Comparison of ENCODE assay signal across 12 cellular contexts in the genomic region with DNA sequence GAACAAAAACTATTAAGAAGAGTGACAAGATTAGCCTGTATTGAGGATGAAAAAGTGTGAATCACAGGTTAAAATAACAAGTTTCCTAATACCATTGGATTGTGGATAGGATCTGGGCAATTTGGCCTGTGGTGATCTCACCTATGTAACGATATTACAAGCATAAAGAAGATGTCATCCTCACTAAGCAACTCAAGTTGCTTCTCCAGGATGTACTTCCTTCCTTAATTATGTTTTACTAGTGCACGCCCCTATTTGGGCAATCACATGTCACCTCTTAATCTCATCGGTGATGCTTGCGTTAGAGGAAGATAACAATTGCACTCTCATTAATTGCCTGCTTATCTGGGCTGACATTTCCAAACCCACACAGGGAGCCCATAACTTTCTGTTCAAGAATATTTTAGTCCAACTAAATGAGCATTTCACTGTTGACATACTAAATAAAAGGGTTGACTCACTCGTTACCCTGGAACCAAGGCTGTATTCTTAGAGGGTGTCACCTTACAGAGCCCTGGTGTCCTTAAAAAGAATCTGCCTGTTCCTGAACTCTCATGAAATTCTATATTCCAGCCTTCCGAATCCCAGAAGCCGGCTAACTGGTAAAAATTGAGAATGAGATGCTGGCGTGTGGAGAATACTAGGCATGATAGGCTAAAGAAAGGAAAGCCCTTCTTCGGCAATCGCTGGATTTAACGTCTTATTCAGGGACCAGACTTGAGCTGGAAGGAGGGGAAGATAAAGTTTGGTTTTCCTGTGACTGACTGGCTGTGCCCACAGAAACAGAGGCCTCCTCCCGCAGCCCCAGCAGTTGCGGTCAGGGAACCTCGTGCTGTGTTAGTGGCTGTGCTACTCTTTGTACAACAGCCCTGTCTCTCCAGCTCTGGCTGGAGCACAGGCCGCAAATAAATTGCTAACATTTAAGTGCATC.
DNase-seq lines count a peak whose midpoint lies in the region; ATAC-seq and TF ChIP-seq lines count a peak whose summit lies in the region.
"Had no signal": no experiment of that assay in that cellular context is flagged by ENCODE, and none has a peak within 500 bp of the region (broad histone marks: within the 10 kb centered on the region; RNA-seq: fewer than 3 reads in every experiment).

No MANE protein-coding gene starts in this region.

- ATAC-seq in GM19351 (IDR thresholded peaks at IDR 0.05; ENCODE audit: unreplicated experiment), result no peak

- H3K27ac Mint-ChIP-seq in progenitor cell of endocrine pancreas, result peak overlapping the region; percentile 89
- H3K27ac Mint-ChIP-seq: activated T-helper 2 cell treated with anti-CD3 and anti-CD28 coated beads, Interferon-gamma antibody, Interleukin-2, Interleukin-4, amounts not matched to agents 10 μg/mL and 5 μg/mL and 100 μg/mL, durations not matched to agents 14 hours and 24 hours and 36 hours; stimulated activated naive CD8-positive, alpha-beta T cell treated with anti-CD3 and anti-CD28 coated beads, Interleukin-15, Interleukin-2, amounts not matched to agents 100 ng/mL and 50 ng/mL, for 24 hours had no signal

- no peaks in the 10 kb centered on the region for H3K36me3 Mint-ChIP-seq in progenitor cell of endocrine pancreas (ENCODE audit: insufficient read depth)

- H3K4me3 Mint-ChIP-seq in progenitor cell of endocrine pancreas (ENCODE audit: low read depth), result no peak overlapping the region
- H3K4me3 Mint-ChIP-seq: stimulated activated naive CD8-positive, alpha-beta T cell treated with anti-CD3 and anti-CD28 coated beads, Interleukin-15, Interleukin-2, amounts not matched to agents 100 ng/mL and 50 ng/mL, for 24 hours had no signal

- DNase-seq in ELR (ENCODE audit: low read depth), result peak; percentile 67
- DNase-seq in NCI-H748 treated with DMSO at 0.1 percent for 48 hours (lab: John Stamatoyannopoulos, UW), result peak; percentile 90
- peak; percentile 89 for DNase-seq in dedifferentiated amniotic fluid mesenchymal stem cell (ENCODE audit: extremely low spot score)
- no peak for DNase-seq in progenitor cell of endocrine pancreas (ENCODE audit: low spot score, unreplicated experiment)
- DNase-seq in DMS153 treated with DMSO at 0.1 percent for 48 hours (lab: John Stamatoyannopoulos, UW; ENCODE audit: unreplicated experiment), result no peak
- DNase-seq in NCI-H187 treated with DMSO at 0.1 percent for 48 hours (lab: John Stamatoyannopoulos, UW), result no peak
- no peak for DNase-seq in GM19240 (ENCODE audit: insufficient read length, low spot score)
- DNase-seq: mammary epithelial cell, NCI-H345 had no signal

- no peak for TF ChIP-seq CTCF in progenitor cell of endocrine pancreas (IDR thresholded peaks at IDR 0.05; ENCODE audit: unreplicated experiment)

- no peaks in the 10 kb centered on the region for H3K27me3 Mint-ChIP-seq in progenitor cell of endocrine pancreas

- H3K4me1 Mint-ChIP-seq in progenitor cell of endocrine pancreas (ENCODE audit: low read depth), result peaks cover 37% of the 10 kb centered on the region

- H3K9me3 Mint-ChIP-seq in progenitor cell of endocrine pancreas (ENCODE audit: low read depth), result no peaks in the 10 kb centered on the region
- H3K9me3 Mint-ChIP-seq: activated T-helper 2 cell treated with anti-CD3 and anti-CD28 coated beads, Interferon-gamma antibody, Interleukin-2, Interleukin-4, amounts not matched to agents 10 μg/mL and 5 μg/mL and 100 μg/mL, durations not matched to agents 14 hours and 24 hours and 36 hours; stimulated activated naive CD8-positive, alpha-beta T cell treated with anti-CD3 and anti-CD28 coated beads, Interleukin-15, Interleukin-2, amounts not matched to agents 100 ng/mL and 50 ng/mL, for 24 hours had no signal

Comparison
In these comparisons a context has a peak if more than half of its experiments do, and no peak if none do; other contexts are left out.
1. DNase-seq: peak in ELR (single experiment), NCI-H748 treated with DMSO at 0.1 percent for 48 hours (single experiment) and dedifferentiated amniotic fluid mesenchymal stem cell (single experiment); none in progenitor cell of endocrine pancreas (single experiment), DMS153 treated with DMSO at 0.1 percent for 48 hours (single experiment), NCI-H187 treated with DMSO at 0.1 percent for 48 hours (single experiment) and GM19240 (single experiment).